Comparison of ENCODE assay signal across 14 cellular contexts in the genomic region with DNA sequence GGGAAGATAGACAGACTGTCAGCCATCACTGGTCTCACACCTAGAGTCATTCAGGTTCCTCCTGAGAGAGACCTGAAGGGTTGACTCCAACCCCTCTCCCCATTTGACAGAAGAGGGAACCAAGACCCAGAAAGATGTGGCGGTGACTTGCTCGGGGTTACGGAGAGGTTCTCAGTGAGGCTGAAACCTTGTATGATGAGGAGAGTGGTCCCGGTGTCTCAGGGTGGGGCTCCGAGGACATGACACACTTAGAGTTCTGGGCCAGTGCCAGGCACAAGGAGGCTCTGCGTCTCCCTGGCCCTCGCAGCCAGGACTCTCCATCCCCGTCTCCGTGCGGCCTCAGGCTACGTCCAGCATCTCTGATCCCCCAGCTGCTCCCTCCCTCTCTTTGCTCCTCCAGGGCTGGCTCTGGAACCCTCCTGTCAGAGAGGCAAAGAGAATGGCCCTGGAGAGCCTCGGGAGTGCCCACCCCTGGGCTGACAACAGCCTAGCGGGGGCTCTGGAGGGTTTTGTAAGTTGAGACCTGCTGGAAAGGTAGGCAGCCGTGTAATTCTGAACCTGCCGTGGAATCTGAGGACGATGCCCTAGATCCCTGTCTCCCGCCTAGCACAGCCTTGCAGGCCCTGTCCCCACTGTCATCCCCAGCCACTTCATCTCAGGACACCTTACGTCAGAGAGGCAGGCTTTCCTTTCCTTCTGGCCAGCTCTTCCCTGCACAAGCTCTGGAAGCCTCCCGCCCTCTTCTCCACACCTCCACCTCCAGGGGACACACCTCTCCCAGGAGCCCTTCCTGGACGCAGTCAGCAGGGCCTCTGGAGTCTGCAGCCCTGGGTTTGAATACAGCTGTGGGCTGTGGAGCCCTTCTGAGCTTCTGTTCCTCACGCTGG. TPM values are rescaled to one million over a fixed set of nuclear protein-coding genes. Genes with fewer than 3 reads are reported as not detected.
DNase-seq lines count a peak whose midpoint lies in the region; ATAC-seq and TF ChIP-seq lines count a peak whose summit lies in the region.
"Had no signal": no experiment of that assay in that cellular context is flagged by ENCODE, and none has a peak within 500 bp of the region (broad histone marks: within the 10 kb centered on the region; RNA-seq: fewer than 3 reads in every experiment).

No MANE protein-coding gene starts in this region.

- no peak overlapping the region for H4K8ac ChIP-seq in IMR-90 (ENCODE audit: low read depth in 2 of 2, low read length in 2 of 2)

- H2BK15ac ChIP-seq in IMR-90 (ENCODE audit: low read depth, low read length): no peak overlapping the region

- no peaks in the 10 kb centered on the region for H3K9me3 ChIP-seq in CD4-positive, CD25-positive, alpha-beta regulatory T cell (ENCODE audit: control insufficient read depth in 2 of 2, low read length in 2 of 2)
- H3K9me3 ChIP-seq in IMR-90 (ENCODE audit: control insufficient read depth, insufficient read depth, low read length): no peaks in the 10 kb centered on the region
- no peaks in the 10 kb centered on the region for H3K9me3 ChIP-seq in neural progenitor cell (ENCODE audit: low read depth)
- H3K9me3 ChIP-seq: adrenal gland, vagina had no signal

- no peaks in the 10 kb centered on the region for H3K9me3 Mint-ChIP-seq in CD4-positive, CD25-positive, alpha-beta regulatory T cell
- H3K9me3 Mint-ChIP-seq in dendritic cell treated with granulocyte-macrophage colony-stimulating factor and Interleukin-4, amounts not matched to agents 40 ng/mL and 50 ng/mL, for 4 days: no peaks in the 10 kb centered on the region
- no peaks in the 10 kb centered on the region for H3K9me3 Mint-ChIP-seq in neural progenitor cell

- peak overlapping the region; percentile 39; the same call in 1 of the 2 replicates for H2AK5ac ChIP-seq in IMR-90 (ENCODE audit: low read depth, low read length)

- peaks cover 18% of the 10 kb centered on the region for H3K9me1 ChIP-seq in IMR-90 (ENCODE audit: insufficient read depth, low read length)

- dilution Hi-C loops in IMR-90 (cut with HindIII; ENCODE audit: low sequenced_read_pairs, unreplicated experiment): no loop called here

- no peak overlapping the region for H3K14ac ChIP-seq in IMR-90 (replicated peaks; ENCODE audit: low read depth, low read length)

- no peak for ATAC-seq in CD4-positive, CD25-positive, alpha-beta regulatory T cell (ENCODE audit: low read depth in 2 of 2)
- no peak for ATAC-seq in IMR-90 (ENCODE audit: low read depth)
- ATAC-seq in HG03521 (IDR thresholded peaks at IDR 0.05; ENCODE audit: unreplicated experiment): no peak
- no peak for ATAC-seq in GM21447 (IDR thresholded peaks at IDR 0.05; ENCODE audit: unreplicated experiment)
- no peak for ATAC-seq in HG02610 (IDR thresholded peaks at IDR 0.05; ENCODE audit: unreplicated experiment)
- ATAC-seq: SK-N-SH treated with all-trans-retinoic acid at 6 μM for 48 hours had no signal

- H3K4me3 Mint-ChIP-seq in CD4-positive, CD25-positive, alpha-beta regulatory T cell: peak overlapping the region in 3 of 4 donors; percentile 31 to 93 (median 67)
- H3K4me3 Mint-ChIP-seq in dendritic cell treated with granulocyte-macrophage colony-stimulating factor and Interleukin-4, amounts not matched to agents 40 ng/mL and 50 ng/mL, for 4 days: peak overlapping the region; percentile 95
- peak overlapping the region; percentile 33 for H3K4me3 Mint-ChIP-seq in neural progenitor cell

- WGBS in IMR-90 (ENCODE audit: extremely low coverage in 2 of 2, insufficient read length in 1 of 2), 2 experiments: 100% methylated on average over 3 of the region's 21 CpGs; no CpG with 5 or more reads in 1 of the 2 experiments

- in situ Hi-C loops in IMR-90 (cut with MboI; ENCODE audit: low sequenced_read_pairs): loop anchor here (5.0 kb wide), 1 partner anchor 72 kb away; no protein-coding TSS in a partner anchor

- H2BK5ac ChIP-seq in IMR-90 (ENCODE audit: low read depth, low read length, poor library complexity, severe bottlenecking): no peak overlapping the region

- peak overlapping the region; percentile 50 for H3K27ac ChIP-seq in CD4-positive, CD25-positive, alpha-beta regulatory T cell (ENCODE audit: insufficient read depth, low read length, poor library complexity, severe bottlenecking)
- H3K27ac ChIP-seq in IMR-90 (ENCODE audit: insufficient read depth, low read length): no peak overlapping the region
- no peak overlapping the region for H3K27ac ChIP-seq in neural progenitor cell

- TF ChIP-seq RAD21 in IMR-90 (IDR thresholded peaks at IDR 0.05; ENCODE audit: low read length): no peak

- POLR2A ChIA-PET in IMR-90 (lab: Charles Lee; ENCODE audit: unreplicated experiment): no interaction called here

- peaks cover 17 to 80% of the 10 kb centered on the region in 2 experiments; a peak in 3 of 4 replicates for H3K79me1 ChIP-seq in IMR-90 (ENCODE audit: low read depth in 1 of 2, low read length in 2 of 2)

- H3K4me1 ChIP-seq in CD4-positive, CD25-positive, alpha-beta regulatory T cell (ENCODE audit: control insufficient read depth, insufficient read depth, low read length, poor library complexity, severe bottlenecking): peaks cover 70% of the 10 kb centered on the region
- H3K4me1 ChIP-seq in IMR-90 (ENCODE audit: control insufficient read depth, insufficient read depth, low read length) (peaks cover 34% of the 10 kb centered on the region), neural progenitor cell (peaks cover 3% of the 10 kb centered on the region)

- H3K36me3 ChIP-seq in CD4-positive, CD25-positive, alpha-beta regulatory T cell (ENCODE audit: control insufficient read depth, insufficient read depth, low read length): peaks cover 10% of the 10 kb centered on the region
- H3K36me3 ChIP-seq in IMR-90 (ENCODE audit: control insufficient read depth, insufficient read depth, low read length): peaks cover 4% of the 10 kb centered on the region; the same call in 1 of the 2 replicates
- H3K36me3 ChIP-seq in neural progenitor cell: no peaks in the 10 kb centered on the region
- H3K36me3 ChIP-seq: vagina had no signal

- H3K56ac ChIP-seq in IMR-90 (ENCODE audit: extremely low read depth, insufficient read depth, low read length): no peak overlapping the region

- TF ChIP-seq POLR2A in IMR-90 (IDR thresholded peaks at IDR 0.05; ENCODE audit: low read depth, low read length): no peak

- H3K4me1 Mint-ChIP-seq in CD4-positive, CD25-positive, alpha-beta regulatory T cell: peaks cover 14 to 83% (median 48%) of the 10 kb centered on the region in 4 donors
- peaks cover 69% of the 10 kb centered on the region for H3K4me1 Mint-ChIP-seq in dendritic cell treated with granulocyte-macrophage colony-stimulating factor and Interleukin-4, amounts not matched to agents 40 ng/mL and 50 ng/mL, for 4 days (ENCODE audit: low read depth)
- peaks cover 44% of the 10 kb centered on the region for H3K4me1 Mint-ChIP-seq in neural progenitor cell

- H2BK120ac ChIP-seq in IMR-90 (ENCODE audit: low read depth, low read length): no peak overlapping the region

- H3K23ac ChIP-seq in IMR-90 (ENCODE audit: low read depth, low read length): peak overlapping the region; percentile 20; the same call in 1 of the 2 replicates

- H2AK9ac ChIP-seq in IMR-90 (replicated peaks; ENCODE audit: low read depth, low read length, poor library complexity): no peak overlapping the region

- no peak overlapping the region for H3K4me2 ChIP-seq in IMR-90 (ENCODE audit: low read depth, low read length)
- H3K4me2 ChIP-seq in neural progenitor cell: no peak overlapping the region

- no peak overlapping the region for H4K91ac ChIP-seq in IMR-90 (ENCODE audit: insufficient read depth, low read depth, low read length)

- no peaks in the 10 kb centered on the region for H3K27me3 ChIP-seq in CD4-positive, CD25-positive, alpha-beta regulatory T cell (ENCODE audit: control insufficient read depth, insufficient read depth, low read length)
- H3K27me3 ChIP-seq in IMR-90 (ENCODE audit: control insufficient read depth, insufficient read depth, low read length): no peaks in the 10 kb centered on the region
- H3K27me3 ChIP-seq in neural progenitor cell: peaks cover 33% of the 10 kb centered on the region
- H3K27me3 ChIP-seq: adrenal gland, vagina had no signal

- no peak overlapping the region for H2BK20ac ChIP-seq in IMR-90 (ENCODE audit: low read depth, low read length)

- intact Hi-C loops in IMR-90 (cut with micrococcal nuclease): no loop called here
- intact Hi-C loops in dendritic cell treated with granulocyte-macrophage colony-stimulating factor and Interleukin-4, amounts not matched to agents 40 ng/mL and 50 ng/mL, for 4 days (cut with micrococcal nuclease): no loop called here

- H3K9ac ChIP-seq in IMR-90 (ENCODE audit: low read depth, low read length) (no peak overlapping the region), neural progenitor cell (no peak overlapping the region)

- no peak for DNase-seq in CD4-positive, CD25-positive, alpha-beta regulatory T cell
- no peak for DNase-seq in IMR-90
- no peak for DNase-seq in neural progenitor cell (ENCODE audit: low spot score)
- DNase-seq in hepatic stellate cell (ENCODE audit: low spot score): no peak
- DNase-seq: KBM-7, NCI-H1105 treated with DMSO at 0.1 percent for 48 hours had no signal

- peaks cover 5% of the 10 kb centered on the region for H3K27me3 Mint-ChIP-seq in CD4-positive, CD25-positive, alpha-beta regulatory T cell
- H3K27me3 Mint-ChIP-seq in dendritic cell treated with granulocyte-macrophage colony-stimulating factor and Interleukin-4, amounts not matched to agents 40 ng/mL and 50 ng/mL, for 4 days: peaks cover 5% of the 10 kb centered on the region
- peaks cover 18% of the 10 kb centered on the region for H3K27me3 Mint-ChIP-seq in neural progenitor cell (ENCODE audit: insufficient read depth, low read depth)

- CTCF ChIA-PET in IMR-90 (lab: Yijun Ruan, JAX): interaction anchor here (1.5 kb wide), 1 partner anchor 13 kb away, joined by 3 read pairs; no protein-coding TSS in a partner anchor

- peak overlapping the region in 2 of 3 donors; percentile 56 to 84 for H3K27ac Mint-ChIP-seq in CD4-positive, CD25-positive, alpha-beta regulatory T cell
- peak overlapping the region; percentile 97 for H3K27ac Mint-ChIP-seq in dendritic cell treated with granulocyte-macrophage colony-stimulating factor and Interleukin-4, amounts not matched to agents 40 ng/mL and 50 ng/mL, for 4 days
- no peak overlapping the region for H3K27ac Mint-ChIP-seq in neural progenitor cell

- H4K20me1 ChIP-seq in IMR-90 (ENCODE audit: insufficient read depth, low read length) (peaks cover 29% of the 10 kb centered on the region), neural progenitor cell (ENCODE audit: low read depth) (peaks cover 14% of the 10 kb centered on the region)

- H2AFZ ChIP-seq in IMR-90 (replicated peaks; ENCODE audit: low read length, poor library complexity) (peak overlapping the region; percentile 26), neural progenitor cell (replicated peaks) (no peak overlapping the region)

- TF ChIP-seq CTCF in IMR-90 (conservative IDR thresholded peaks at IDR 0.05; ENCODE audit: low read depth, low read length) (no peak), neural progenitor cell (IDR thresholded peaks at IDR 0.05) (no peak)

- peaks cover 12% of the 10 kb centered on the region for H3K36me3 Mint-ChIP-seq in CD4-positive, CD25-positive, alpha-beta regulatory T cell
- peaks cover 89% of the 10 kb centered on the region for H3K36me3 Mint-ChIP-seq in dendritic cell treated with granulocyte-macrophage colony-stimulating factor and Interleukin-4, amounts not matched to agents 40 ng/mL and 50 ng/mL, for 4 days (ENCODE audit: low read depth)
- peaks cover 4% of the 10 kb centered on the region for H3K36me3 Mint-ChIP-seq in neural progenitor cell

- H3K79me2 ChIP-seq in neural progenitor cell (ENCODE audit: low read depth): no peaks in the 10 kb centered on the region

- H3K4me3 ChIP-seq in CD4-positive, CD25-positive, alpha-beta regulatory T cell (ENCODE audit: low read depth, low read length): no peak overlapping the region
- H3K4me3 ChIP-seq in IMR-90 (ENCODE audit: insufficient read depth, low read depth, low read length) (no peak overlapping the region), neural progenitor cell (no peak overlapping the region)
- H3K4me3 ChIP-seq: adrenal gland, lung, vagina had no signal

- no TSS peak for BruUV-seq in IMR-90 (replicated peaks; lab: Mats Ljungman, UMichigan)

- no peak overlapping the region for H4K5ac ChIP-seq in IMR-90 (ENCODE audit: low read depth, low read length)

- no peak overlapping the region for H3K18ac ChIP-seq in IMR-90 (ENCODE audit: low read depth, low read length)

- peaks cover 2% of the 10 kb centered on the region for H3F3A ChIP-seq in neural progenitor cell (ENCODE audit: low read depth)

- no peak overlapping the region for H3K4ac ChIP-seq in IMR-90 (ENCODE audit: low read depth, low read length)

RNA-seq across cellular contexts. Expression of a gene that starts 4.1 kb away (rescaled TPM):
- total RNA-seq in CD4-positive, CD25-positive, alpha-beta regulatory T cell: 93.6 TPM
- 10 to 100 TPM; 45.3 to 77.4 (median 61.3) TPM for polyA plus RNA-seq in CD4-positive, CD25-positive, alpha-beta regulatory T cell
- 22.6 and 23.1 TPM in 2 replicates for total RNA-seq in IMR-90 (2012; rRNA removed)
- polyA plus RNA-seq in IMR-90 (2012; rRNA removed): 58.9 and 72.7 TPM in 2 replicates
- polyA plus RNA-seq in IMR-90 (2012; cell fraction: cytosol; rRNA removed): 59.0 and 96.1 TPM in 2 replicates
- polyA plus RNA-seq in IMR-90 (2012; cell fraction: nucleus; rRNA removed; ENCODE audit: low replicate concordance): 77.3 and 108 TPM in 2 replicates
- total RNA-seq in neural progenitor cell (ENCODE audit: low replicate concordance): 6.5 and 14.5 TPM in 2 replicates

RNA-seq across cellular contexts. Expression of a gene that starts 24.4 kb away (rescaled TPM):
- total RNA-seq in CD4-positive, CD25-positive, alpha-beta regulatory T cell: 1.4 TPM
- polyA plus RNA-seq in CD4-positive, CD25-positive, alpha-beta regulatory T cell: not detected
- total RNA-seq in IMR-90 (2012; rRNA removed) (not detected in 2 replicates), neural progenitor cell (ENCODE audit: low replicate concordance) (not detected in 2 replicates)
- not detected in 2 replicates for polyA plus RNA-seq in IMR-90 (2012; rRNA removed)
- polyA plus RNA-seq in IMR-90 (2012; cell fraction: cytosol; rRNA removed): not detected in 2 replicates
- polyA plus RNA-seq in IMR-90 (2012; cell fraction: nucleus; rRNA removed; ENCODE audit: low replicate concordance): 0.86 and 1.7 TPM in 2 replicates
- total RNA-seq: vagina had no signal

RNA-seq across cellular contexts. Expression of a gene that starts 42.7 kb away (rescaled TPM):
- not detected for total RNA-seq in CD4-positive, CD25-positive, alpha-beta regulatory T cell
- not detected for polyA plus RNA-seq in CD4-positive, CD25-positive, alpha-beta regulatory T cell
- not detected in 2 replicates for total RNA-seq in IMR-90 (2012; rRNA removed)
- polyA plus RNA-seq in IMR-90 (2012; rRNA removed): not detected in 2 replicates
- polyA plus RNA-seq in IMR-90 (2012; cell fraction: cytosol; rRNA removed): not detected in 2 replicates
- not detected in 2 replicates for polyA plus RNA-seq in IMR-90 (2012; cell fraction: nucleus; rRNA removed; ENCODE audit: low replicate concordance)
- total RNA-seq in neural progenitor cell (ENCODE audit: low replicate concordance): not detected in 2 replicates
- total RNA-seq: vagina had no signal

Comparison
In these comparisons a context has a peak if more than half of its experiments do, and no peak if none do; other contexts are left out.
1. H3K4me3 Mint-ChIP-seq: peak in every context shown above with its lines; median percentile 95 in dendritic cell treated with granulocyte-macrophage colony-stimulating factor and Interleukin-4, amounts not matched to agents 40 ng/mL and 50 ng/mL, for 4 days; 67 in CD4-positive, CD25-positive, alpha-beta regulatory T cell; 33 in neural progenitor cell.